In the genomic region with DNA sequence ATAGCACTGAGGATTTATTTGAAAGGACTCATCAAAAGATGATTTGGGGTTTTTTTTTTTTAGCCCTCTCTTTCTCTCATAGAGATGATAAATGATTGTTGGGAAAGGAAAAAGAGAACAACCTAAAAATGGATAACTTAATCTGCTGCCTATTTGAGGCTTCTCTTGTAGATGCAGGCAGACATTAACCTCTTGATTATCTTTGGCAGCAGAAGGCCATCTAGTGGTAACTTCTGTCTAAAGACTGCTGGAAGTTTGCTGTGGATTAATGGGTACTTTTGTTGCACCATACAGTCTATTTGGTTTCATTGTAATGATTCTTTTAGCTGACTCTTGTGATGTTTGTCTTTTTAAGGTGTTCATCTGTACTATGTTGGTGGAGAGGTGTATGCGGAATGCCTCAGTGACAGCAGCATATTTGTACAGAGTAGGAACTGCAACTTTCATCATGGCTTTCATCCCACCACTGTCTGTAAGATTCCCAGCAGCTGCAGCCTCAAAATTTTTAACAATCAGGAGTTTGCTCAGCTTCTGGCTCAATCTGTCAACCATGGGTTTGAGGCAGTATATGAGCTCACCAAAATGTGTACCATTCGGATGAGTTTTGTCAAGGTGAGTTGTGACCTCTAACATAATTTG, we compare ENCODE assay signal across 8 cellular contexts. TPM values are rescaled to one million over a fixed set of nuclear protein-coding genes. Genes with fewer than 3 reads are reported as not detected.
DNase-seq lines count a peak whose midpoint lies in the region; ATAC-seq and TF ChIP-seq lines count a peak whose summit lies in the region.

No MANE protein-coding gene starts in this region.

- H3K4me3 ChIP-seq in AG10803 (ENCODE audit: low read length) (no peak overlapping the region), fibroblast of lung (replicated peaks in 1 of 4; ENCODE audit: control extremely low read depth in 1 of 4, insufficient read depth in 1 of 4, low read depth in 3 of 4, low read length in 4 of 4) (no peak overlapping the region), psoas muscle (no peak overlapping the region)

- H3K27ac ChIP-seq in fibroblast of lung (ENCODE audit: insufficient read depth, low read length) (no peak overlapping the region), psoas muscle (no peak overlapping the region)

- no peaks in the 10 kb centered on the region for H3K9me3 ChIP-seq in fibroblast of lung (ENCODE audit: control insufficient read depth, insufficient read depth, low read depth, low read length)
- H3K9me3 ChIP-seq in psoas muscle: no peaks in the 10 kb centered on the region

- H3K36me3 ChIP-seq in fibroblast of lung (ENCODE audit: control insufficient read depth, insufficient read depth, low read length) (peaks cover 5% of the 10 kb centered on the region), psoas muscle (ENCODE audit: insufficient read depth in 1 of 2, low read depth in 1 of 2) (peaks cover 0 to 63% of the 10 kb centered on the region in 2 donors)

- 89 to 97% (median 94%) methylated on average over 2 of the region's 2 CpGs for WGBS in psoas muscle, 3 donors

- H3K9ac ChIP-seq in fibroblast of lung (ENCODE audit: insufficient read depth, low read length): no peak overlapping the region

- H2AFZ ChIP-seq in fibroblast of lung (ENCODE audit: low read length): no peak overlapping the region

- ATAC-seq in GM18499 (IDR thresholded peaks at IDR 0.05; ENCODE audit: insufficient read depth, unreplicated experiment) (peak; percentile 63), HG03378 (IDR thresholded peaks at IDR 0.05; ENCODE audit: unreplicated experiment) (peak; percentile 68), psoas muscle (peak in 3 of 4 donors; percentile 22 to 81 (median 72)), GM21360 (IDR thresholded peaks at IDR 0.05; ENCODE audit: unreplicated experiment) (no peak)

- intact Hi-C loops in psoas muscle (cut with DNase I): loop anchor here in 1 of 2 donors (5.0 kb wide), 2 partner anchors 92 to 227 kb away; no protein-coding TSS in a partner anchor

- TF ChIP-seq CTCF in AG10803 (conservative IDR thresholded peaks at IDR 0.05; ENCODE audit: low read length) (peak; percentile 86), fibroblast of lung (conservative IDR thresholded peaks at IDR 0.05 in 1 of 2, IDR thresholded peaks at IDR 0.05 in 1 of 2; ENCODE audit: low read depth in 1 of 2, low read length in 2 of 2) (peak; percentile 58 to 78), psoas muscle (IDR thresholded peaks at IDR 0.05) (peak; percentile 55)

- no peaks in the 10 kb centered on the region for H3K27me3 ChIP-seq in fibroblast of lung (ENCODE audit: control insufficient read depth, insufficient read depth, low read length)
- no peaks in the 10 kb centered on the region for H3K27me3 ChIP-seq in psoas muscle (ENCODE audit: insufficient read depth in 3 of 3, low read length in 2 of 3)

- no peaks in the 10 kb centered on the region for H4K20me1 ChIP-seq in fibroblast of lung (ENCODE audit: control insufficient read depth, extremely low read depth, insufficient read depth, low read length)

- no peaks in the 10 kb centered on the region for H3K4me1 ChIP-seq in fibroblast of lung (ENCODE audit: control insufficient read depth, extremely low read depth, insufficient read depth, low read length)
- no peaks in the 10 kb centered on the region for H3K4me1 ChIP-seq in psoas muscle

- H3K79me2 ChIP-seq in fibroblast of lung (ENCODE audit: control insufficient read depth, insufficient read depth, low read length): no peaks in the 10 kb centered on the region

- DNase-seq in AG10803 (ENCODE audit: low read depth) (peak; percentile 75), RPMI7951 (ENCODE audit: low read depth) (peak; percentile 31), fibroblast of lung (ENCODE audit: low read depth in 2 of 2) (peak; percentile 62 to 79), psoas muscle (no peak)
- no peak for DNase-seq in activated effector memory CD4-positive, alpha-beta T cell treated with anti-CD3 and anti-CD28 coated beads, Interleukin-2, amount 50 U/mL, for 16 hours

- H3K4me2 ChIP-seq in fibroblast of lung (ENCODE audit: extremely low read depth, insufficient read depth, low read length): no peak overlapping the region

RNA-seq across cellular contexts. Expression of gene SMIM32, which starts 18.8 kb away (rescaled TPM):
- not detected in 2 replicates for total RNA-seq in RPMI7951 (2014; rRNA removed; shearing (Covaris generic))
- total RNA-seq in fibroblast of lung (not detected in 2 replicates), psoas muscle (under 1 TPM in 2 of 4 donors, not detected in 2; 0.36 to 0.82 TPM)
- polyA plus RNA-seq in fibroblast of lung (not detected in 2 replicates), psoas muscle (under 1 TPM in 2 of 3 donors, not detected in 1; 0.06 to 0.10 TPM)
- polyA plus RNA-seq in fibroblast of lung (2012): not detected in 2 replicates
- polyA minus RNA-seq in fibroblast of lung (ENCODE audit: low replicate concordance): not detected in 2 replicates

RNA-seq across cellular contexts. Expression of gene SMAD5, which starts 41.5 kb away (rescaled TPM):
- 34.4 and 41.8 TPM in 2 replicates for total RNA-seq in RPMI7951 (2014; rRNA removed; shearing (Covaris generic))
- total RNA-seq in fibroblast of lung (43.4 and 44.3 TPM in 2 replicates), psoas muscle (10 to 100 TPM; 35.8 to 49.6 (median 39.8) TPM)
- polyA plus RNA-seq in fibroblast of lung (89.4 and 128 TPM in 2 replicates), psoas muscle (10 to 100 TPM in 1 of 3 donors, 1 to 10 TPM in 2; 9.2 to 22.5 (median 9.8) TPM)
- 27.1 and 31.8 TPM in 2 replicates for polyA plus RNA-seq in fibroblast of lung (2012)
- 26.4 and 34.5 TPM in 2 replicates for polyA minus RNA-seq in fibroblast of lung (ENCODE audit: low replicate concordance)

Comparison
In these comparisons a context has a peak if more than half of its experiments do, and no peak if none do; other contexts are left out.
1. DNase-seq: peak in AG10803 (single experiment), RPMI7951 (single experiment) and fibroblast of lung (2 of 2); none in psoas muscle (0 of 2) and activated effector memory CD4-positive, alpha-beta T cell treated with anti-CD3 and anti-CD28 coated beads, Interleukin-2, amount 50 U/mL, for 16 hours (single experiment).
2. Peak in every context shown above with its lines, with median percentiles within 50 percentile points of each other: CTCF ChIP-seq.